1 cellular context compared by ENCODE assay signal in genomic region chr12:118120579-118121363, GRCh38.
TF ChIP-seq lines count a peak whose summit lies in the region.

No MANE protein-coding gene starts in this region.

TF ChIP-seq in H1, 55 proteins besides CTCF, POLR2A, EP300 and RAD21:
- TF ChIP-seq TBP (IDR thresholded peaks at IDR 0.05; ENCODE audit: low read depth, low read length) (no peak), SUZ12 (IDR thresholded peaks at IDR 0.05; ENCODE audit: low read length) (no peak), RNF2 (IDR thresholded peaks at IDR 0.05; ENCODE audit: borderline replicate concordance, low read depth, low read length, missing control alignments, poor library complexity, severe bottlenecking) (no peak), SIN3A (conservative IDR thresholded peaks at IDR 0.05 in 1 of 2, IDR thresholded peaks at IDR 0.05 in 1 of 2; ENCODE audit: low read depth in 1 of 2, low read length in 2 of 2) (no peak), RBBP5 (IDR thresholded peaks at IDR 0.05; ENCODE audit: borderline replicate concordance, low read depth, low read length) (peak; percentile 63; the same call in 1 of the 2 replicates), RFX5 (IDR thresholded peaks at IDR 0.05; ENCODE audit: borderline replicate concordance, low read depth, low read length) (no peak), SIRT6 (IDR thresholded peaks at IDR 0.05; ENCODE audit: low read length) (no peak), PHF8 (conservative IDR thresholded peaks at IDR 0.05; ENCODE audit: low read depth, low read length) (no peak), USF2 (IDR thresholded peaks at IDR 0.05; ENCODE audit: low read length) (no peak), POLR2AphosphoS5 (IDR thresholded peaks at IDR 0.05; ENCODE audit: low read depth, low read length) (no peak), ATF2 (IDR thresholded peaks at IDR 0.05; ENCODE audit: low read length) (0 out of 2 replicates have a peak, but pooled peaks have one; percentile 15), RXRA (IDR thresholded peaks at IDR 0.05; ENCODE audit: insufficient read depth, low read depth, low read length) (no peak), CTBP2 (IDR thresholded peaks at IDR 0.05; ENCODE audit: borderline replicate concordance, insufficient read depth, insufficient read length, low read length) (no peak), SP2 (IDR thresholded peaks at IDR 0.05; ENCODE audit: low read length) (no peak), CHD2 (IDR thresholded peaks at IDR 0.05; ENCODE audit: low read length) (no peak), TAF1 (IDR thresholded peaks at IDR 0.05; ENCODE audit: low read depth, low read length) (0 out of 2 replicates have a peak, but pooled peaks have one; percentile 17), NANOG (IDR thresholded peaks at IDR 0.05; ENCODE audit: insufficient read depth, low read depth, low read length, poor library complexity, severe bottlenecking) (peak; percentile 54), BRCA1 (IDR thresholded peaks at IDR 0.05; ENCODE audit: low read depth, low read length) (no peak), CREB1 (IDR thresholded peaks at IDR 0.05) (no peak), CBX8 (IDR thresholded peaks at IDR 0.05; ENCODE audit: borderline replicate concordance, low read depth, low read length) (no peak), TCF12 (IDR thresholded peaks at IDR 0.05; ENCODE audit: low read depth, low read length) (no peak; the same call in 1 of the 2 replicates), KDM1A (IDR thresholded peaks at IDR 0.05; ENCODE audit: borderline replicate concordance, low read length) (no peak), HDAC6 (IDR thresholded peaks at IDR 0.05; ENCODE audit: low read depth, low read length) (no peak), ASH2L (IDR thresholded peaks at IDR 0.05; ENCODE audit: low read length) (peak; percentile 58), TAF7 (optimal IDR thresholded peaks at IDR 0.05; ENCODE audit: borderline replicate concordance, low read depth, low read length) (no peak), JUN (IDR thresholded peaks at IDR 0.05; ENCODE audit: low read depth, low read length) (no peak), POU5F1 (IDR thresholded peaks at IDR 0.05; ENCODE audit: low read depth, low read length) (no peak), GTF2F1 (IDR thresholded peaks at IDR 0.05; ENCODE audit: borderline replicate concordance, low read depth, low read length) (no peak), KDM4A (IDR thresholded peaks at IDR 0.05; ENCODE audit: low read depth, low read length, severe bottlenecking) (no peak), EZH2 (IDR thresholded peaks at IDR 0.05; ENCODE audit: low read depth, low read length, severe bottlenecking) (no peak), GABPA (IDR thresholded peaks at IDR 0.05; ENCODE audit: borderline replicate concordance, insufficient read depth, low read length) (no peak), MAFK (IDR thresholded peaks at IDR 0.05; ENCODE audit: low read depth, low read length) (no peak), BACH1 (IDR thresholded peaks at IDR 0.05; ENCODE audit: low read length) (no peak), CHD1 (IDR thresholded peaks at IDR 0.05; ENCODE audit: low read depth, low read length) (no peak), HDAC2 (IDR thresholded peaks at IDR 0.05; ENCODE audit: borderline replicate concordance in 1 of 2, low read depth in 2 of 2, low read length in 2 of 2) (0 out of 4 replicates have a peak, but pooled peaks of 1 of the 2 experiments have one; percentile 23), JUND (IDR thresholded peaks at IDR 0.05; ENCODE audit: low read length) (peak; percentile 38), TEAD4 (IDR thresholded peaks at IDR 0.05; ENCODE audit: low read depth, low read length) (no peak), SP1 (IDR thresholded peaks at IDR 0.05; ENCODE audit: low read depth, low read length) (peak; percentile 62), ATF3 (IDR thresholded peaks at IDR 0.05; ENCODE audit: insufficient read depth, low read depth, low read length) (no peak), SP4 (IDR thresholded peaks at IDR 0.05; ENCODE audit: low read length) (no peak), SRF (IDR thresholded peaks at IDR 0.05; ENCODE audit: low read depth, low read length) (no peak), CBX5 (IDR thresholded peaks at IDR 0.05; ENCODE audit: low read depth, low read length) (no peak), ZNF274 (IDR thresholded peaks at IDR 0.05; ENCODE audit: borderline replicate concordance, extremely low read depth, low read length) (no peak), CHD7 (IDR thresholded peaks at IDR 0.05; ENCODE audit: insufficient replicate concordance, low read length) (peak; percentile 85), BCL11A (IDR thresholded peaks at IDR 0.05; ENCODE audit: low read depth in 2 of 2, low read length in 2 of 2) (no peak), YY1 (IDR thresholded peaks at IDR 0.05; ENCODE audit: low read depth, low read length) (peak; percentile 58; the same call in 1 of the 2 replicates), E2F6 (IDR thresholded peaks at IDR 0.05) (no peak), NRF1 (IDR thresholded peaks at IDR 0.05; ENCODE audit: low read depth, low read length) (no peak), MAX (IDR thresholded peaks at IDR 0.05) (no peak), EGR1 (IDR thresholded peaks at IDR 0.05; ENCODE audit: borderline replicate concordance, low read depth, low read length) (no peak), CEBPB (IDR thresholded peaks at IDR 0.05; ENCODE audit: low read depth, low read length) (no peak)
